ENCODE assay signal across 1 cellular context in genomic region chrX:104285201-104285600, GRCh38.
TF ChIP-seq lines count a peak whose summit lies in the region.

No MANE protein-coding gene starts in this region.

TF ChIP-seq in A549, 52 proteins besides CTCF, POLR2A, EP300 and RAD21 (continued from another document):
- TF ChIP-seq ATOH8 (CRISPR knock-in tag; IDR thresholded peaks at IDR 0.05; ENCODE audit: low read depth) (no peak), E2F6 (IDR thresholded peaks at IDR 0.05; ENCODE audit: borderline replicate concordance, low read depth) (no peak), ZNF302 (CRISPR knock-in tag; IDR thresholded peaks at IDR 0.05) (no peak), CHD2 (IDR thresholded peaks at IDR 0.05; ENCODE audit: low read length, partially characterized antibody) (no peak), HOXB13 (CRISPR knock-in tag; IDR thresholded peaks at IDR 0.05; ENCODE audit: low read depth) (no peak)
